Comparison of ENCODE assay signal across 2 cellular contexts in genomic region chr7:76071316-76072242, GRCh38.
TF ChIP-seq lines count a peak whose summit lies in the region.

No MANE protein-coding gene starts in this region.

TF ChIP-seq in K562, 482 proteins besides CTCF, POLR2A, EP300 and RAD21 (continues in another document):
- TF ChIP-seq GTF2B (IDR thresholded peaks at IDR 0.05; ENCODE audit: extremely low read depth, insufficient read length) (no peak), JUN (IDR thresholded peaks at IDR 0.05; ENCODE audit: borderline replicate concordance, low read depth, low read length) (no peak), JUN (CRISPR knock-in tag; IDR thresholded peaks at IDR 0.05; ENCODE audit: borderline replicate concordance) (no peak), SETDB1 (IDR thresholded peaks at IDR 0.05; ENCODE audit: low read length) (no peak), BACH1 (tag; IDR thresholded peaks at IDR 0.05) (no peak), ZFP36 (IDR thresholded peaks at IDR 0.05; ENCODE audit: low read depth, low read length, partially characterized antibody) (peak; percentile 96), YY1 (IDR thresholded peaks at IDR 0.05; ENCODE audit: borderline replicate concordance in 1 of 3, control insufficient read depth in 1 of 3, extremely low read depth in 1 of 3, insufficient read depth in 3 of 3, insufficient read length in 1 of 3, insufficient replicate concordance in 2 of 3, low read depth in 1 of 3, low read length in 2 of 3) (no peak), KAT2B (IDR thresholded peaks at IDR 0.05; ENCODE audit: low read depth, low read length) (no peak), HMG20B (CRISPR knock-in tag; IDR thresholded peaks at IDR 0.05) (no peak), FOXP1 (CRISPR knock-in tag; IDR thresholded peaks at IDR 0.05) (no peak), CBX8 (IDR thresholded peaks at IDR 0.05; ENCODE audit: borderline replicate concordance, extremely low read depth, low read depth, low read length, poor library complexity, severe bottlenecking) (no peak), MGA (IDR thresholded peaks at IDR 0.05) (no peak)

TF ChIP-seq in GM23338, 12 proteins besides CTCF, POLR2A, EP300 and RAD21:
- TF ChIP-seq ETS1 (IDR thresholded peaks at IDR 0.05), result no peak
- no peak for TF ChIP-seq ZNF331 (CRISPR knock-in tag; IDR thresholded peaks at IDR 0.05; ENCODE audit: low read depth)
- no peak for TF ChIP-seq EZH2phosphoT487 (IDR thresholded peaks at IDR 0.05; ENCODE audit: unreplicated experiment)
- TF ChIP-seq JUNB (IDR thresholded peaks at IDR 0.05; ENCODE audit: unreplicated experiment), result no peak
- no peak for TF ChIP-seq POLR2AphosphoS5 (IDR thresholded peaks at IDR 0.05; ENCODE audit: low read depth)
- TF ChIP-seq ZNF114 (CRISPR knock-in tag; IDR thresholded peaks at IDR 0.05), result no peak
- TF ChIP-seq ZNF462 (CRISPR knock-in tag; IDR thresholded peaks at IDR 0.05), result no peak
- TF ChIP-seq CREB1 (CRISPR knock-in tag; IDR thresholded peaks at IDR 0.05; ENCODE audit: low read depth), result no peak
- no peak for TF ChIP-seq REST (IDR thresholded peaks at IDR 0.05; ENCODE audit: unreplicated experiment)
- TF ChIP-seq NANOG (IDR thresholded peaks at IDR 0.05; ENCODE audit: borderline replicate concordance), result no peak
- TF ChIP-seq STAT1 (IDR thresholded peaks at IDR 0.05; ENCODE audit: unreplicated experiment), result no peak
- TF ChIP-seq EZH2 (IDR thresholded peaks at IDR 0.05; ENCODE audit: low read depth, unreplicated experiment), result no peak
